Comparison of ENCODE assay signal across 11 cellular contexts in genomic region chrX:31223817-31224216, GRCh38.
DNase-seq lines count a peak whose midpoint lies in the region; ATAC-seq and TF ChIP-seq lines count a peak whose summit lies in the region.
"Had no signal": no experiment of that assay in that cellular context is flagged by ENCODE, and none has a peak within 500 bp of the region (broad histone marks: within the 10 kb centered on the region; RNA-seq: fewer than 3 reads in every experiment).

No MANE protein-coding gene starts in this region.

- peak; percentile 33 for ATAC-seq in left ventricle myocardium superior
- ATAC-seq in HG03378 (IDR thresholded peaks at IDR 0.05; ENCODE audit: unreplicated experiment): peak; percentile 89
- no peak for ATAC-seq in GM19023 (IDR thresholded peaks at IDR 0.05; ENCODE audit: unreplicated experiment)
- ATAC-seq: activated CD4-positive, CD25-positive, alpha-beta regulatory T cell treated with anti-CD3 and anti-CD28 coated beads, Interleukin-2, amount 50 U/mL, for 24 hours had no signal

- no peak overlapping the region for H3K27ac ChIP-seq in right atrium auricular region
- H3K27ac ChIP-seq: thoracic aorta had no signal

- no peaks in the 10 kb centered on the region for H3K9me3 ChIP-seq in right atrium auricular region
- H3K9me3 ChIP-seq: thoracic aorta had no signal

- no peaks in the 10 kb centered on the region for H3K36me3 ChIP-seq in right atrium auricular region
- H3K36me3 ChIP-seq: thoracic aorta had no signal

- no peak overlapping the region for H3K4me3 ChIP-seq in right atrium auricular region
- H3K4me3 ChIP-seq: thoracic aorta had no signal

- DNase-seq in left ventricle myocardium superior (no peak), right atrium auricular region (ENCODE audit: low spot score) (no peak), astrocyte of the hippocampus (ENCODE audit: low read depth, low spot score) (peak; percentile 23), GM19238 (ENCODE audit: insufficient read length, low spot score) (no peak), RPMI8226 (no peak), activated gamma-delta T cell treated with Interleukin-2 at 50 U/mL for 16 hours (no peak)
- DNase-seq: endodermal cell had no signal

- H3K4me1 ChIP-seq in right atrium auricular region: peaks cover 0 to 4% of the 10 kb centered on the region in 2 donors

- H3K27me3 ChIP-seq in right atrium auricular region: no peaks in the 10 kb centered on the region

- TF ChIP-seq CTCF in right atrium auricular region (IDR thresholded peaks at IDR 0.05): no peak

- intact Hi-C loops in left ventricle myocardium superior (cut with micrococcal nuclease): no loop called here
